In genomic region chr12:67534046-67534445, GRCh38 we compare ENCODE assay signal across 16 cellular contexts.
A peak's percentile ranks its signal among the peaks of the same experiment; 100 is the strongest.
DNase-seq lines count a peak whose midpoint lies in the region; ATAC-seq and TF ChIP-seq lines count a peak whose summit lies in the region.
"Had no signal": no experiment of that assay in that cellular context is flagged by ENCODE, and none has a peak within 500 bp of the region (broad histone marks: within the 10 kb centered on the region; RNA-seq: fewer than 3 reads in every experiment).

No MANE protein-coding gene starts in this region.

- no peak overlapping the region; the same call in 1 of the 2 replicates for H3K18ac ChIP-seq in IMR-90 (ENCODE audit: low read depth, low read length)

- DNase-seq in IMR-90, result no peak
- no peak for DNase-seq in brain microvascular endothelial cell
- DNase-seq in fibroblast of lung (ENCODE audit: low read depth in 2 of 2), result no peak
- no peak for DNase-seq in RPMI8226
- DNase-seq: CD8-positive, alpha-beta memory T cell; GF-D8; H9; MV-4-11; NCI-H1417 treated with DMSO at 0.1 percent for 48 hours; NCI-H2029 treated with DMSO at 0.1 percent for 48 hours; NCI-H510A treated with DMSO at 0.1 percent for 48 hours had no signal

- H3K4me1 ChIP-seq in IMR-90 (ENCODE audit: control insufficient read depth, insufficient read depth, low read length) (peaks cover 2% of the 10 kb centered on the region; the same call in 1 of the 2 replicates), fibroblast of lung (ENCODE audit: control insufficient read depth, extremely low read depth, insufficient read depth, low read length) (peaks cover 6% of the 10 kb centered on the region), skeletal muscle satellite cell (ENCODE audit: control insufficient read depth, insufficient read depth, low read length) (peaks cover 27% of the 10 kb centered on the region)
- H3K4me1 ChIP-seq: BLaER1 had no signal

- H4K20me1 ChIP-seq in IMR-90 (ENCODE audit: insufficient read depth, low read length) (no peaks in the 10 kb centered on the region), fibroblast of lung (ENCODE audit: control insufficient read depth, extremely low read depth, insufficient read depth, low read length) (no peaks in the 10 kb centered on the region)
- H4K20me1 ChIP-seq: BLaER1 had no signal

- no peak for TF ChIP-seq RAD21 in IMR-90 (IDR thresholded peaks at IDR 0.05; ENCODE audit: low read length)

- CTCF ChIA-PET in IMR-90 (lab: Yijun Ruan, JAX), result no interaction called here

- TF ChIP-seq CTCF in IMR-90 (conservative IDR thresholded peaks at IDR 0.05; ENCODE audit: low read depth, low read length) (no peak), brain microvascular endothelial cell (IDR thresholded peaks at IDR 0.05; ENCODE audit: low read depth, low read length, missing control alignments) (no peak), fibroblast of lung (conservative IDR thresholded peaks at IDR 0.05 in 1 of 2, IDR thresholded peaks at IDR 0.05 in 1 of 2; ENCODE audit: low read depth in 1 of 2, low read length in 2 of 2) (no peak)

- no peak overlapping the region for H4K5ac ChIP-seq in IMR-90 (ENCODE audit: low read depth, low read length)

- no peak overlapping the region for H3K14ac ChIP-seq in IMR-90 (replicated peaks; ENCODE audit: low read depth, low read length)

- no peak overlapping the region for H2BK20ac ChIP-seq in IMR-90 (ENCODE audit: low read depth, low read length)

- no peak for ATAC-seq in IMR-90 (ENCODE audit: low read depth)
- ATAC-seq in GM21723 (IDR thresholded peaks at IDR 0.05; ENCODE audit: unreplicated experiment), result no peak
- ATAC-seq in GM21529 (IDR thresholded peaks at IDR 0.05; ENCODE audit: unreplicated experiment), result no peak

- H3K27me3 ChIP-seq in IMR-90 (ENCODE audit: control insufficient read depth, insufficient read depth, low read length) (peaks cover 1% of the 10 kb centered on the region), brain microvascular endothelial cell (replicated peaks) (no peaks in the 10 kb centered on the region), fibroblast of lung (ENCODE audit: control insufficient read depth, insufficient read depth, low read length) (no peaks in the 10 kb centered on the region), skeletal muscle satellite cell (ENCODE audit: control insufficient read depth, insufficient read depth, low read length) (no peaks in the 10 kb centered on the region)
- H3K27me3 ChIP-seq: BLaER1, SJSA1 had no signal

- no peak overlapping the region for H2BK15ac ChIP-seq in IMR-90 (ENCODE audit: low read depth, low read length)

- H3K56ac ChIP-seq in IMR-90 (ENCODE audit: extremely low read depth, insufficient read depth, low read length), result no peak overlapping the region

- H2AFZ ChIP-seq in IMR-90 (replicated peaks; ENCODE audit: low read length, poor library complexity), result no peak overlapping the region
- H2AFZ ChIP-seq in fibroblast of lung (ENCODE audit: low read length), result no peak overlapping the region

- in situ Hi-C loops in IMR-90 (cut with MboI; ENCODE audit: low sequenced_read_pairs) (no loop called here), brain microvascular endothelial cell (cut with HindIII; ENCODE audit: low pct_ligation_motif_present, low sequenced_read_pairs) (no loop called here)

- no peaks in the 10 kb centered on the region for H3K79me1 ChIP-seq in IMR-90 (ENCODE audit: low read depth in 1 of 2, low read length in 2 of 2)

- POLR2A ChIA-PET in IMR-90 (lab: Charles Lee; ENCODE audit: unreplicated experiment), result no interaction called here

- H3K4me3 ChIP-seq in IMR-90 (ENCODE audit: insufficient read depth, low read depth, low read length) (no peak overlapping the region), brain microvascular endothelial cell (ENCODE audit: low read depth, low read length) (no peak overlapping the region), fibroblast of lung (replicated peaks in 1 of 4; ENCODE audit: control extremely low read depth in 1 of 4, insufficient read depth in 1 of 4, low read depth in 3 of 4, low read length in 4 of 4) (no peak overlapping the region), skeletal muscle satellite cell (ENCODE audit: low read length) (no peak overlapping the region)
- H3K4me3 ChIP-seq: BLaER1, SJSA1 had no signal

- no peak overlapping the region for H3K9ac ChIP-seq in IMR-90 (ENCODE audit: low read depth, low read length)
- no peak overlapping the region for H3K9ac ChIP-seq in fibroblast of lung (ENCODE audit: insufficient read depth, low read length)
- peak overlapping the region; percentile 7 for H3K9ac ChIP-seq in skeletal muscle satellite cell (ENCODE audit: low read depth, low read length)
- H3K9ac ChIP-seq: BLaER1 had no signal

- dilution Hi-C loops in IMR-90 (cut with HindIII; ENCODE audit: low sequenced_read_pairs, unreplicated experiment), result no loop called here

- H2AK9ac ChIP-seq in IMR-90 (replicated peaks; ENCODE audit: low read depth, low read length, poor library complexity), result no peak overlapping the region

- H4K91ac ChIP-seq in IMR-90 (ENCODE audit: insufficient read depth, low read depth, low read length), result no peak overlapping the region

- H3K4me2 ChIP-seq in IMR-90 (ENCODE audit: low read depth, low read length) (no peak overlapping the region), fibroblast of lung (ENCODE audit: extremely low read depth, insufficient read depth, low read length) (peak overlapping the region; percentile 11), skeletal muscle satellite cell (ENCODE audit: low read length) (peak overlapping the region; percentile 2)
- H3K4me2 ChIP-seq: BLaER1 had no signal

- no peak overlapping the region for H3K23ac ChIP-seq in IMR-90 (ENCODE audit: low read depth, low read length)

- no peak for TF ChIP-seq POLR2A in IMR-90 (IDR thresholded peaks at IDR 0.05; ENCODE audit: low read depth, low read length)

- H2BK120ac ChIP-seq in IMR-90 (ENCODE audit: low read depth, low read length), result no peak overlapping the region

- no peaks in the 10 kb centered on the region for H3K79me2 ChIP-seq in fibroblast of lung (ENCODE audit: control insufficient read depth, insufficient read depth, low read length)

- no peak overlapping the region for H3K4ac ChIP-seq in IMR-90 (ENCODE audit: low read depth, low read length)

- intact Hi-C loops in IMR-90 (cut with micrococcal nuclease), result no loop called here

- H3K27ac ChIP-seq in IMR-90 (ENCODE audit: insufficient read depth, low read length) (no peak overlapping the region), brain microvascular endothelial cell (peak overlapping the region; percentile 26), fibroblast of lung (ENCODE audit: insufficient read depth, low read length) (no peak overlapping the region)
- H3K27ac ChIP-seq: BLaER1, SJSA1 had no signal

- no peak overlapping the region for H2BK5ac ChIP-seq in IMR-90 (ENCODE audit: low read depth, low read length, poor library complexity, severe bottlenecking)

- H3K9me3 ChIP-seq in IMR-90 (ENCODE audit: control insufficient read depth, insufficient read depth, low read length) (no peaks in the 10 kb centered on the region), fibroblast of lung (ENCODE audit: control insufficient read depth, insufficient read depth, low read depth, low read length) (no peaks in the 10 kb centered on the region), skeletal muscle satellite cell (replicated peaks; ENCODE audit: low read length) (no peaks in the 10 kb centered on the region)
- H3K9me3 ChIP-seq: BLaER1 had no signal

- no peak overlapping the region for H2AK5ac ChIP-seq in IMR-90 (ENCODE audit: low read depth, low read length)

- H3K36me3 ChIP-seq in IMR-90 (ENCODE audit: control insufficient read depth, insufficient read depth, low read length) (no peaks in the 10 kb centered on the region), brain microvascular endothelial cell (replicated peaks) (no peaks in the 10 kb centered on the region), fibroblast of lung (ENCODE audit: control insufficient read depth, insufficient read depth, low read length) (no peaks in the 10 kb centered on the region), skeletal muscle satellite cell (ENCODE audit: insufficient read depth, low read length) (no peaks in the 10 kb centered on the region)
- H3K36me3 ChIP-seq: BLaER1, SJSA1 had no signal

- no CpG with 5 or more reads among the region's 3 CpGs for WGBS in IMR-90 (ENCODE audit: extremely low coverage in 2 of 2, insufficient read length in 1 of 2), 2 experiments

- H3K9me1 ChIP-seq in IMR-90 (ENCODE audit: insufficient read depth, low read length), result no peaks in the 10 kb centered on the region; the same call in 1 of the 2 replicates

- no TSS peak for BruUV-seq in IMR-90 (replicated peaks; lab: Mats Ljungman, UMichigan)

- no peak overlapping the region for H4K8ac ChIP-seq in IMR-90 (ENCODE audit: low read depth in 2 of 2, low read length in 2 of 2)

TF ChIP-seq in IMR-90, 13 proteins besides CTCF, POLR2A, EP300 and RAD21:
- no peak for TF ChIP-seq USF2 (IDR thresholded peaks at IDR 0.05; ENCODE audit: low read depth, low read length)
- no peak for TF ChIP-seq ELK1 (IDR thresholded peaks at IDR 0.05; ENCODE audit: borderline replicate concordance, low read depth, low read length)
- peak; percentile 47; the same call in 1 of the 2 replicates for TF ChIP-seq CEBPB (IDR thresholded peaks at IDR 0.05; ENCODE audit: low read depth, low read length)
- no peak for TF ChIP-seq MXI1 (IDR thresholded peaks at IDR 0.05; ENCODE audit: borderline replicate concordance, low read depth, low read length)
- no peak for TF ChIP-seq MAZ (IDR thresholded peaks at IDR 0.05; ENCODE audit: borderline replicate concordance, low read depth, low read length)
